In the genomic region with DNA sequence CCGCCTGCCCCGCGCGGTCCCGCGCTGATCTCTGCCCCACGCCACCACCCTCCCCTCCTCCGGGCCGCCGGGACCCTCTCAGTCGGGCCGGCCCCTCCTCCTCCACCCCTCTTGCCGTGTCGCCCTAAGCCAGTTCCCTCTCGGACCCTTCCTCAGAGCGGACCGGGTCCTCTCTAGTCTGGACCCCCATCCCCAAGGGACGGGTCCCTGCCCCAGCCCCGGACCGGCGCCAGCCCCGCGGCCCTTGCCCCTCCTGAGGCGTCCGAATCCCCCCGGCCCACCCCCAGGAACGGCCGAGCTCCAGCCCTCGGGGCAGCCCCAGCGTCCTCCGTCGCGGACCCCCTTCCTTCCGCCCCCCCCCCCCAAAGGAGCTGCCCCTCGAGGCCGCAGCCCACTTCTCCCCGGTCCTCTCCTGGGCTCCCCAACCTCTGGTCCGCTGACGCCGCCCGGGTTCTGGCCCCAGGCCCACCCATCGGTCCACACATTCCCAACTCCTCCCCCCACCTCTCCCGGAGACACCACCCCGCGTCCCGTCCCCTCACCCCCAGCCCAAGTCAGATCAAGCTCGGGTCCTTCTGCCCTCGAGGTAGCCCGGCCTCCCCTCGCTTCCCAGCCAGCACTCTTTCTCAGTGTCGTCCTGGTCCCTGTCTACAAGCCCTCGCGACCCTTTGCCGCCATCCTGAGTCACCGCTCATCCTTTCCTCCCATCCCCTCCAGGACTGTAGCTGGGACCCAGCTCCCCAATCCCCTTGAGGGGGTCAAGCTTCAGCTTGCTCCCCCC, we compare ENCODE assay signal across 8 cellular contexts. TPM values are rescaled to one million over a fixed set of nuclear protein-coding genes. Genes with fewer than 3 reads are reported as not detected.
DNase-seq lines count a peak whose midpoint lies in the region; ATAC-seq, FAIRE-seq and TF ChIP-seq lines count a peak whose summit lies in the region.

No MANE protein-coding gene starts in this region.

- peaks cover 27% of the 10 kb centered on the region for H3K27me3 Mint-ChIP-seq in memory B cell

- peak overlapping the region; percentile 67 for H3K9ac ChIP-seq in OCI-LY1 (ENCODE audit: low read length)
- no peak overlapping the region for H3K9ac ChIP-seq in colonic mucosa (ENCODE audit: low read depth in 2 of 2, low read length in 2 of 2)

- H3F3A ChIP-seq in OCI-LY1 (ENCODE audit: insufficient read depth, low read length): no peaks in the 10 kb centered on the region

- H3K4me3 ChIP-seq in OCI-LY1 (ENCODE audit: low read depth, low read length, poor library complexity, severe bottlenecking) (peak overlapping the region; percentile 73), colonic mucosa (peak overlapping the region; percentile 54), urinary bladder (ENCODE audit: low read depth, low read length) (peak overlapping the region; percentile 76)

- ATAC-seq in GM18867 (IDR thresholded peaks at IDR 0.05; ENCODE audit: unreplicated experiment) (peak; percentile 2), memory B cell (ENCODE audit: low read depth) (no peak)

- TF ChIP-seq POLR2A in H54 (IDR thresholded peaks at IDR 0.05; ENCODE audit: low read depth, low read length): no peak

- H3K36me3 ChIP-seq in OCI-LY1 (ENCODE audit: insufficient read depth, low read length): no peaks in the 10 kb centered on the region
- H3K36me3 ChIP-seq in colonic mucosa: no peaks in the 10 kb centered on the region
- no peaks in the 10 kb centered on the region for H3K36me3 ChIP-seq in urinary bladder (ENCODE audit: insufficient read depth)

- H3K36me3 Mint-ChIP-seq in memory B cell: peaks cover 3% of the 10 kb centered on the region

- H3K9me3 ChIP-seq in OCI-LY1 (ENCODE audit: low read length): no peaks in the 10 kb centered on the region
- H3K9me3 ChIP-seq in colonic mucosa: no peaks in the 10 kb centered on the region

- FAIRE-seq in H54 (lab: Jason Lieb, UNC): no peak

- H3K79me2 ChIP-seq in OCI-LY1 (ENCODE audit: insufficient read depth, low read length): no peaks in the 10 kb centered on the region

- no peak for DNase-seq in colonic mucosa
- DNase-seq in memory B cell (ENCODE audit: low spot score in 2 of 2): peak; percentile 10 to 27
- DNase-seq in GM19238 (ENCODE audit: insufficient read length, low spot score): no peak
- no peak for DNase-seq in NCI-H1105 (lab: John Stamatoyannopoulos, UW)
- DNase-seq in H54 (ENCODE audit: insufficient read length, low spot score): no peak

- peaks cover 8% of the 10 kb centered on the region for H3K4me1 ChIP-seq in OCI-LY1 (ENCODE audit: insufficient read depth, low read length, severe bottlenecking)
- H3K4me1 ChIP-seq in colonic mucosa: no peaks in the 10 kb centered on the region
- H3K4me1 ChIP-seq in urinary bladder (ENCODE audit: insufficient read depth): no peaks in the 10 kb centered on the region

- H3K27me3 ChIP-seq in OCI-LY1 (ENCODE audit: insufficient read depth, low read length) (no peaks in the 10 kb centered on the region; the same call in 1 of the 2 replicates), colonic mucosa (peaks cover 27% of the 10 kb centered on the region)

- WGBS in urinary bladder: under 1% methylated on average over 55 of the region's 55 CpGs

- intact Hi-C loops in colonic mucosa (cut with DNase I): loop anchor here (5.0 kb wide), 2 partner anchors 38 to 138 kb away; no protein-coding TSS in a partner anchor

- H3K4me3 Mint-ChIP-seq in memory B cell: peak overlapping the region; percentile 90

- no peaks in the 10 kb centered on the region for H3K9me2 ChIP-seq in OCI-LY1 (ENCODE audit: low read depth, low read length)

- H3K4me1 Mint-ChIP-seq in memory B cell: peaks cover 13% of the 10 kb centered on the region

- peak overlapping the region; percentile 60 for H3K27ac Mint-ChIP-seq in memory B cell

- H3K27ac ChIP-seq in OCI-LY1 (ENCODE audit: low read depth, low read length, poor library complexity, severe bottlenecking) (no peak overlapping the region), colonic mucosa (no peak overlapping the region), urinary bladder (ENCODE audit: low read depth) (no peak overlapping the region)

- peak overlapping the region; percentile 98 for H3K4me2 ChIP-seq in OCI-LY1 (ENCODE audit: low read length)

- TF ChIP-seq CTCF in OCI-LY1 (IDR thresholded peaks at IDR 0.05; ENCODE audit: low read length): no peak
- TF ChIP-seq CTCF in colonic mucosa (IDR thresholded peaks at IDR 0.05): no peak

- no peak overlapping the region for H2AFZ ChIP-seq in OCI-LY1 (ENCODE audit: low read length)

- no peaks in the 10 kb centered on the region for H4K20me1 ChIP-seq in OCI-LY1 (ENCODE audit: insufficient read depth, low read length)

- peaks cover 1% of the 10 kb centered on the region for H3K9me3 Mint-ChIP-seq in memory B cell

RNA-seq across cellular contexts. Expression of a gene that starts 0.7 kb away (rescaled TPM):
- total RNA-seq in colonic mucosa (under 1 TPM in 1 of 2 donors, not detected in 1; 0.27 TPM), urinary bladder (0.37 TPM)
- 0.63 TPM for polyA plus RNA-seq in urinary bladder

RNA-seq across cellular contexts. Expression of a gene that starts 45.4 kb away (rescaled TPM):
- total RNA-seq in colonic mucosa (10 to 100 TPM; 27.6 to 51.4 TPM), urinary bladder (16.6 TPM)
- polyA plus RNA-seq in urinary bladder: 77.6 TPM

Comparison
In these comparisons a context has a peak if more than half of its experiments do, and no peak if none do; other contexts are left out.
1. DNase-seq: peak in memory B cell (2 of 2); none in colonic mucosa (single experiment), GM19238 (single experiment), NCI-H1105 (single experiment) and H54 (single experiment).
2. Peak in every context shown above with its lines, with median percentiles within 50 percentile points of each other: H3K4me3 ChIP-seq.